ENCODE assay signal across 1 cellular context in the genomic region with DNA sequence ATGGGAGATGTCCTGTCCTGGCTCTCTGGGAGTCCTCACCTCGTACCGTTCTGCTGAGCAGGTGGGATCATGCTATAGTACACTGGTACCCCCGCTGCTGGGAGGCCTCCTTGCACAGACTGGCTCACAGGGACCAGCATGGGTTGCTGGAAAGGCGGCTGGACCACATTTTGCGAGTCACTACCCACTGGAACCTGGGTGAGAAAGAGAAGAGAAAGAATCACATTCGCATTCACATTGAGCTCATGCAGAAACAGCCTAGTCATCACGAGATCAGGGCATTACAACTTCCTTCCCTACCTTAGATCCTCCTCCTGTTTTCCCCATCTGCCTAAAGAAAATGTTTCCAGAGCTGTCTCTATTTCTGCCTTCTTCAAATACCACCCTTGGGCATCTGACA.
TF ChIP-seq lines count a peak whose summit lies in the region.

No MANE protein-coding gene starts in this region.

TF ChIP-seq in K562, 482 proteins besides CTCF, POLR2A, EP300 and RAD21:
- TF ChIP-seq E2F3 (CRISPR knock-in tag; IDR thresholded peaks at IDR 0.05) (no peak), TSC22D4 (tag; IDR thresholded peaks at IDR 0.05) (no peak), CBX5 (IDR thresholded peaks at IDR 0.05; ENCODE audit: borderline replicate concordance, low read depth) (no peak), HNRNPL (IDR thresholded peaks at IDR 0.05; ENCODE audit: low read depth, low read length) (no peak), NFE2 (IDR thresholded peaks at IDR 0.05; ENCODE audit: low read depth) (peak; percentile 67), MAFG (tag; conservative IDR thresholded peaks at IDR 0.05) (peak; percentile 74), C11orf30 (IDR thresholded peaks at IDR 0.05; ENCODE audit: low read depth) (peak; percentile 75), NCOA6 (IDR thresholded peaks at IDR 0.05) (no peak), ILF3 (IDR thresholded peaks at IDR 0.05; ENCODE audit: borderline replicate concordance) (no peak), ZNF316 (IDR thresholded peaks at IDR 0.05) (peak; percentile 73), CEBPG (CRISPR knock-in tag; IDR thresholded peaks at IDR 0.05) (no peak), CEBPG (tag; conservative IDR thresholded peaks at IDR 0.05 in 1 of 2, IDR thresholded peaks at IDR 0.05 in 1 of 2) (0 out of 4 replicates have a peak, but pooled peaks of 1 of the 2 experiments have one; percentile 23), HDGF (IDR thresholded peaks at IDR 0.05) (no peak), GABPB1 (CRISPR knock-in tag; IDR thresholded peaks at IDR 0.05) (no peak), ARID1B (IDR thresholded peaks at IDR 0.05) (no peak)
- TF ChIP-seq, protein P1, sequence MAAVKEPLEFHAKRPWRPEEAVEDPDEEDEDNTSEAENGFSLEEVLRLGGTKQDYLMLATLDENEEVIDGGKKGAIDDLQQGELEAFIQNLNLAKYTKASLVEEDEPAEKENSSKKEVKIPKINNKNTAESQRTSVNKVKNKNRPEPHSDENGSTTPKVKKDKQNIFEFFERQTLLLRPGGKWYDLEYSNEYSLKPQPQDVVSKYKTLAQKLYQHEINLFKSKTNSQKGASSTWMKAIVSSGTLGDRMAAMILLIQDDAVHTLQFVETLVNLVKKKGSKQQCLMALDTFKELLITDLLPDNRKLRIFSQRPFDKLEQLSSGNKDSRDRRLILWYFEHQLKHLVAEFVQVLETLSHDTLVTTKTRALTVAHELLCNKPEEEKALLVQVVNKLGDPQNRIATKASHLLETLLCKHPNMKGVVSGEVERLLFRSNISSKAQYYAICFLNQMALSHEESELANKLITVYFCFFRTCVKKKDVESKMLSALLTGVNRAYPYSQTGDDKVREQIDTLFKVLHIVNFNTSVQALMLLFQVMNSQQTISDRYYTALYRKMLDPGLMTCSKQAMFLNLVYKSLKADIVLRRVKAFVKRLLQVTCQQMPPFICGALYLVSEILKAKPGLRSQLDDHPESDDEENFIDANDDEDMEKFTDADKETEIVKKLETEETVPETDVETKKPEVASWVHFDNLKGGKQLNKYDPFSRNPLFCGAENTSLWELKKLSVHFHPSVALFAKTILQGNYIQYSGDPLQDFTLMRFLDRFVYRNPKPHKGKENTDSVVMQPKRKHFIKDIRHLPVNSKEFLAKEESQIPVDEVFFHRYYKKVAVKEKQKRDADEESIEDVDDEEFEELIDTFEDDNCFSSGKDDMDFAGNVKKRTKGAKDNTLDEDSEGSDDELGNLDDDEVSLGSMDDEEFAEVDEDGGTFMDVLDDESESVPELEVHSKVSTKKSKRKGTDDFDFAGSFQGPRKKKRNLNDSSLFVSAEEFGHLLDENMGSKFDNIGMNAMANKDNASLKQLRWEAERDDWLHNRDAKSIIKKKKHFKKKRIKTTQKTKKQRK (IDR thresholded peaks at IDR 0.05; ENCODE audit: borderline replicate concordance, low read depth, low read length), result no peak
- TF ChIP-seq, protein P2, sequence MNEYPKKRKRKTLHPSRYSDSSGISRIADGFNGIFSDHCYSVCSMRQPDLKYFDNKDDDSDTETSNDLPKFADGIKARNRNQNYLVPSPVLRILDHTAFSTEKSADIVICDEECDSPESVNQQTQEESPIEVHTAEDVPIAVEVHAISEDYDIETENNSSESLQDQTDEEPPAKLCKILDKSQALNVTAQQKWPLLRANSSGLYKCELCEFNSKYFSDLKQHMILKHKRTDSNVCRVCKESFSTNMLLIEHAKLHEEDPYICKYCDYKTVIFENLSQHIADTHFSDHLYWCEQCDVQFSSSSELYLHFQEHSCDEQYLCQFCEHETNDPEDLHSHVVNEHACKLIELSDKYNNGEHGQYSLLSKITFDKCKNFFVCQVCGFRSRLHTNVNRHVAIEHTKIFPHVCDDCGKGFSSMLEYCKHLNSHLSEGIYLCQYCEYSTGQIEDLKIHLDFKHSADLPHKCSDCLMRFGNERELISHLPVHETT (CRISPR knock-in tag; conservative IDR thresholded peaks at IDR 0.05 in 1 of 2, IDR thresholded peaks at IDR 0.05 in 1 of 2), result no peak
